In genomic region chr6:101290346-101290745, GRCh38 we compare ENCODE assay signal across 16 cellular contexts.
"Had no signal": no experiment of that assay in that cellular context is flagged by ENCODE, and none has a peak within 500 bp of the region (broad histone marks: within the 10 kb centered on the region; RNA-seq: fewer than 3 reads in every experiment).

No MANE protein-coding gene starts in this region.

- DNase-seq: activated CD4-positive, alpha-beta T cell treated with anti-CD3 and anti-CD28 coated beads for 1 hour; activated CD4-positive, alpha-beta T cell treated with anti-CD3 and anti-CD28 coated beads, Interleukin-2, amount 50 U/mL, for 48 hours; activated CD8-positive, alpha-beta memory T cell treated with anti-CD3 and anti-CD28 coated beads, Interleukin-2, amount 10 ng/mL, durations not matched to agents 7 days and 5 days; activated naive CD4-positive, alpha-beta T cell treated with anti-CD3 and anti-CD28 coated beads for 36 hours; activated T-cell treated with anti-CD3 and anti-CD28 coated beads, Interleukin-2, amount 50 U/mL, for 1 hour; gastrocnemius medialis; heart right ventricle; left colon; lower lobe of right lung; psoas muscle; right lobe of liver; spleen; T-cell; testis had no signal

- H3K4me1 ChIP-seq: esophagus muscularis mucosa, gastrocnemius medialis, heart right ventricle, lower lobe of right lung, psoas muscle, right lobe of liver, spleen, testis had no signal

- H3K9me3 ChIP-seq: esophagus muscularis mucosa, gastrocnemius medialis, lower lobe of right lung, psoas muscle, right lobe of liver, testis had no signal

- H3K36me3 ChIP-seq: esophagus muscularis mucosa, gastrocnemius medialis, heart right ventricle, lower lobe of right lung, right lobe of liver, spleen had no signal

- H3K27ac ChIP-seq: esophagus muscularis mucosa, gastrocnemius medialis, heart right ventricle, lower lobe of right lung, psoas muscle, right lobe of liver, spleen, testis, VCaP had no signal

- H3K4me3 ChIP-seq: esophagus muscularis mucosa, gastrocnemius medialis, heart right ventricle, lower lobe of right lung, psoas muscle, right lobe of liver, spleen, testis had no signal

- ATAC-seq: activated CD8-positive, alpha-beta memory T cell treated with anti-CD3 and anti-CD28 coated beads, Interleukin-2, amount 10 ng/mL, durations not matched to agents 7 days and 5 days; gastrocnemius medialis; heart right ventricle; left colon; lower lobe of right lung; psoas muscle; right lobe of liver; T-cell had no signal

- H3K27me3 ChIP-seq: esophagus muscularis mucosa, gastrocnemius medialis, heart right ventricle, right lobe of liver, spleen, testis had no signal
